8 cellular contexts compared by ENCODE assay signal in the genomic region with DNA sequence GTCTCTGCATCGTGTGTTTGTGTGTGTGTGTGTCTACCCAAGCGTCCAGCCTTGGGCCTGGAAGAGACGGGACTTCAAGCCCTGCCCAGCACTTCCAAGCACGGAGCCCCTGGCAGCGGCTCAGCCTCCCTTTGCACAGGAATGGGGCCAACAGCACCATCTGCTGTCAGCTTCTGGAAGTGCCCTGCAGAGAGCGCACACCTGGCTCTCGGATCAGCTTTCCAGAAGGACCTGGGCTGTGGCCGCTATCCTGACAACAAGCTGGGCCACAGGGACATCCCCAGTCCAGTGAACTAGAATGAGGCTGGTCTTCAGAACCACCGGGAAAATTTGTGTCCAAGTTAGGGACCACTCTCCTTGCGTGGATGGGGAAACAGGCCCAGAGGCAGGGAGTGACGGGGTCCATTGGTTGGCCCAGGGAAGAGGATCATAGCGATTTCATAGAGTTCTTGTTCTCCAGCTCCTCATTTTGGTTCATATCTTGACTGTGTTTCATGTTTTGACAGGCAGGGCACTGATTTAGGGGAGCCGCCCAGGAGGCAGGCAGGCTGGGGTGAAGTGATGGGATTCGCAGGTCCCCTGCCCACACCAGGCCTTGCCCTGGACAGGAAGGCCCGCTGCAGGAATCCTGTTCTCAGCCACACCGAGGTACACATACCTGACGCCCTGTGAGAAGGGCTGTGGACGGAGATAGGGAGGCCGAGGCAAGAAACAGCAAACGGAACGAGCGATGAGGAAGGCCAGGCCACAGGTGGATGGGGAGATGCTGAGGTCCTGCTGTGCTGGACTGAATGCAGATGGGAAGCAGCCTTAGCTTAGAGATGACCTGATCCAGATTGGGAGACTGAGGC. TPM values are rescaled to one million over a fixed set of nuclear protein-coding genes. Genes with fewer than 3 reads are reported as not detected.
A peak's percentile ranks its signal among the peaks of the same experiment; 100 is the strongest.
DNase-seq lines count a peak whose midpoint lies in the region; ATAC-seq, FAIRE-seq and TF ChIP-seq lines count a peak whose summit lies in the region.

No MANE protein-coding gene starts in this region.

- FAIRE-seq in A549 (lab: Jason Lieb, UNC) (no peak), GM18507 (lab: Jason Lieb, UNC) (peak; percentile 77)

- H3K27me3 ChIP-seq in liver (ENCODE audit: control insufficient read depth in 4 of 4, insufficient read depth in 4 of 4, low read length in 3 of 4), result peaks cover 0 to 7% (median 1%) of the 10 kb centered on the region in 4 donors

- H3K4me1 ChIP-seq in A549 (no peaks in the 10 kb centered on the region), liver (ENCODE audit: control insufficient read depth in 4 of 4, insufficient read depth in 4 of 4, low read length in 3 of 4) (peaks cover 0 to 4% (median 1%) of the 10 kb centered on the region in 4 donors)

- TF ChIP-seq EP300 in A549 (IDR thresholded peaks at IDR 0.05), result no peak

- CTCF ChIA-PET in A549 (lab: Yijun Ruan, JAX), result interaction anchor here (0.6 to 12.6 kb wide), 25 partner anchors 9 to 1160 kb away, joined by 3 to 236 read pairs (median 4); no protein-coding TSS in a partner anchor
- CTCF ChIA-PET in activated CD4-positive, alpha-beta T cell treated with anti-CD3 and anti-CD28 coated beads, Interleukin-2, amount 10 ng/mL, durations not matched to agents 7 days and 5 days (lab: Charles Lee), result interaction anchor here (1.3 kb wide), 1 partner anchor 17 kb away, joined by 3 read pairs; no protein-coding TSS in a partner anchor

- H3K27me3 Mint-ChIP-seq in activated CD4-positive, alpha-beta T cell treated with anti-CD3 and anti-CD28 coated beads, Interleukin-2, amount 10 ng/mL, durations not matched to agents 7 days and 5 days, result peaks cover 27% of the 10 kb centered on the region

- TF ChIP-seq CTCF in A549 (IDR thresholded peaks at IDR 0.05) (peak; percentile 64), coronary artery (IDR thresholded peaks at IDR 0.05) (peak; percentile 70), liver (IDR thresholded peaks at IDR 0.05; ENCODE audit: low read depth, low read length, missing input control) (peak; percentile 94)

- WGBS in A549 (ENCODE audit: missing lambda C conversion rate), result 29% methylated on average over 13 of the region's 22 CpGs
- 47% methylated on average over 22 of the region's 22 CpGs for WGBS in liver

- no peak overlapping the region for H3K9ac ChIP-seq in liver (ENCODE audit: low read depth in 1 of 2, low read length in 2 of 2)

- H3K9me3 ChIP-seq in A549 (no peaks in the 10 kb centered on the region), liver (ENCODE audit: control insufficient read depth in 4 of 4, low read length in 3 of 4) (no peaks in the 10 kb centered on the region)

- H3K4me3 ChIP-seq in A549 (no peak overlapping the region), coronary artery (no peak overlapping the region), liver (ENCODE audit: low read depth in 1 of 3, low read length in 3 of 3) (no peak overlapping the region)

- H3K36me3 Mint-ChIP-seq in activated CD4-positive, alpha-beta T cell treated with anti-CD3 and anti-CD28 coated beads, Interleukin-2, amount 10 ng/mL, durations not matched to agents 7 days and 5 days (ENCODE audit: low read depth), result no peaks in the 10 kb centered on the region

- peak; percentile 60 for DNase-seq in A549 (ENCODE audit: low read depth in 1 of 2, low spot score in 1 of 2)
- DNase-seq in GM18507 (ENCODE audit: extremely low spot score, insufficient read length, low read depth), result peak; percentile 45
- peak; percentile 50 for DNase-seq in NCI-H226
- DNase-seq in activated CD4-positive, alpha-beta T cell treated with anti-CD3 and anti-CD28 coated beads, Interleukin-2, amount 10 ng/mL, durations not matched to agents 7 days and 5 days, result peak; percentile 53
- DNase-seq in coronary artery (ENCODE audit: low spot score), result no peak
- DNase-seq in stimulated activated CD4-positive, alpha-beta T cell treated with anti-CD3 and anti-CD28 coated beads, TNF-alpha, amount 100 ng/mL, for 24 hours (ENCODE audit: low read depth in 3 of 3), result peak; percentile 27 to 64 (median 30)

- peaks cover 3% of the 10 kb centered on the region for H3K9me3 Mint-ChIP-seq in activated CD4-positive, alpha-beta T cell treated with anti-CD3 and anti-CD28 coated beads, Interleukin-2, amount 10 ng/mL, durations not matched to agents 7 days and 5 days

- no peaks in the 10 kb centered on the region for H3K36me3 ChIP-seq in liver (ENCODE audit: control insufficient read depth in 4 of 4, insufficient read depth in 3 of 4, low read depth in 1 of 4, low read length in 3 of 4)

- peak overlapping the region; percentile 46; the same call in 2 of the 3 replicates for H3K4me2 ChIP-seq in A549

- no peaks in the 10 kb centered on the region for H3K4me1 Mint-ChIP-seq in activated CD4-positive, alpha-beta T cell treated with anti-CD3 and anti-CD28 coated beads, Interleukin-2, amount 10 ng/mL, durations not matched to agents 7 days and 5 days

- H3K27ac ChIP-seq in A549 (no peak overlapping the region), coronary artery (no peak overlapping the region), liver (ENCODE audit: low read depth in 1 of 2, low read length in 2 of 2) (no peak overlapping the region)

- H3K27ac Mint-ChIP-seq in activated CD4-positive, alpha-beta T cell treated with anti-CD3 and anti-CD28 coated beads, Interleukin-2, amount 10 ng/mL, durations not matched to agents 7 days and 5 days, result no peak overlapping the region

- ATAC-seq in A549 (peak; percentile 82 to 96; a peak in 5 of 6 replicates), GM19035 (IDR thresholded peaks at IDR 0.05; ENCODE audit: unreplicated experiment) (no peak)

- no peak overlapping the region for H3K4me3 Mint-ChIP-seq in activated CD4-positive, alpha-beta T cell treated with anti-CD3 and anti-CD28 coated beads, Interleukin-2, amount 10 ng/mL, durations not matched to agents 7 days and 5 days

- no peak for TF ChIP-seq POLR2A in A549 (IDR thresholded peaks at IDR 0.05; ENCODE audit: low read length)

- POLR2A ChIA-PET in A549 (lab: Yijun Ruan, JAX), result no interaction called here
- POLR2A ChIA-PET in activated CD4-positive, alpha-beta T cell treated with anti-CD3 and anti-CD28 coated beads, Interleukin-2, amount 10 ng/mL, durations not matched to agents 7 days and 5 days (lab: Charles Lee), result no interaction called here

- TF ChIP-seq RAD21 in A549 (conservative IDR thresholded peaks at IDR 0.05 in 1 of 2, IDR thresholded peaks at IDR 0.05 in 1 of 2), result peak; percentile 77 to 80
- peak; percentile 77 to 88 for TF ChIP-seq RAD21 in liver (IDR thresholded peaks at IDR 0.05)

TF ChIP-seq in A549, 52 proteins besides CTCF, POLR2A, EP300 and RAD21:
- TF ChIP-seq SMC3 (IDR thresholded peaks at IDR 0.05) (peak; percentile 83), TP53 (CRISPR knock-in tag; IDR thresholded peaks at IDR 0.05) (no peak)

TF ChIP-seq in liver, 16 proteins besides CTCF, POLR2A, EP300 and RAD21 (continues in another document):
- no peak for TF ChIP-seq RXRA (IDR thresholded peaks at IDR 0.05)
- no peak for TF ChIP-seq NR2F2 (IDR thresholded peaks at IDR 0.05)
- TF ChIP-seq HNF4A (conservative IDR thresholded peaks at IDR 0.05), result no peak
- TF ChIP-seq ZBTB33 (IDR thresholded peaks at IDR 0.05), result no peak
- no peak for TF ChIP-seq REST (IDR thresholded peaks at IDR 0.05)
- TF ChIP-seq JUND (IDR thresholded peaks at IDR 0.05), result no peak
- no peak for TF ChIP-seq SP1 (IDR thresholded peaks at IDR 0.05)
- no peak for TF ChIP-seq FOXA1 (IDR thresholded peaks at IDR 0.05)
- no peak for TF ChIP-seq HNF4G (IDR thresholded peaks at IDR 0.05)

RNA-seq across cellular contexts. Expression of gene TAS1R2, which starts 38.4 kb away (rescaled TPM):
- polyA plus RNA-seq in A549 (2011; rRNA removed) (not detected in 2 replicates), A549 (2017; fragmentation: RNase III; extraction: RNeasy Plus Mini Kit Qiagen cat#74134 plus additional on column Dnase treatment) (not detected in 3 replicates), liver (not detected)
- not detected in 2 replicates for polyA plus RNA-seq in A549 (2012; cell fraction: cytosol; rRNA removed)
- polyA plus RNA-seq in A549 (2012; cell fraction: nucleus; rRNA removed), result not detected in 2 replicates
- not detected in 2 replicates for polyA minus RNA-seq in A549 (2011; rRNA and poly(A)+ RNA removed)
- not detected for total RNA-seq in activated CD4-positive, alpha-beta T cell treated with anti-CD3 and anti-CD28 coated beads, Interleukin-2, amount 10 ng/mL, durations not matched to agents 7 days and 5 days
- not detected for total RNA-seq in liver
